ENCODE assay signal across 15 cellular contexts in genomic region chr10:129055966-129056365, GRCh38.
"Had no signal": no experiment of that assay in that cellular context is flagged by ENCODE, and none has a peak within 500 bp of the region (broad histone marks: within the 10 kb centered on the region; RNA-seq: fewer than 3 reads in every experiment).

No MANE protein-coding gene starts in this region.

- H3K4me3 ChIP-seq: ascending aorta, colonic mucosa, spleen, thyroid gland had no signal

- H3K4me3 Mint-ChIP-seq: activated B cell treated with CpG ODN at 0.5 μM for 24 hours; activated CD8-positive, alpha-beta T cell treated with anti-CD3 and anti-CD28 coated beads for 36 hours; activated naive CD4-positive, alpha-beta T cell treated with anti-CD3 and anti-CD28 coated beads for 36 hours; activated T-cell treated with anti-CD3 and anti-CD28 coated beads, Interleukin-2, amount 50 U/mL, for 24 hours; central memory CD8-positive, alpha-beta T cell; memory B cell; naive B cell; T-cell had no signal

- H3K36me3 ChIP-seq: ascending aorta, colonic mucosa, spleen, thyroid gland had no signal

- H3K27me3 Mint-ChIP-seq: activated CD8-positive, alpha-beta T cell treated with anti-CD3 and anti-CD28 coated beads for 36 hours; activated T-cell treated with anti-CD3 and anti-CD28 coated beads, Interleukin-2, amount 50 U/mL, for 24 hours; central memory CD8-positive, alpha-beta T cell; T-cell had no signal

- H3K9me3 ChIP-seq: ascending aorta, colonic mucosa, spleen, thyroid gland had no signal

- H3K27ac Mint-ChIP-seq: activated B cell treated with CpG ODN at 0.5 μM for 24 hours; activated CD8-positive, alpha-beta T cell treated with anti-CD3 and anti-CD28 coated beads for 36 hours; activated naive CD4-positive, alpha-beta T cell treated with anti-CD3 and anti-CD28 coated beads for 36 hours; activated T-cell treated with anti-CD3 and anti-CD28 coated beads, Interleukin-2, amount 50 U/mL, for 24 hours; activated T-helper 2 cell treated with anti-CD3 and anti-CD28 coated beads, Interferon-gamma antibody, Interleukin-2, Interleukin-4, amounts not matched to agents 10 μg/mL and 5 μg/mL and 100 μg/mL, durations not matched to agents 14 hours and 24 hours and 36 hours; memory B cell; naive B cell; T-cell had no signal

- DNase-seq: activated B cell treated with CpG ODN at 0.5 μM for 24 hours; activated CD4-positive, alpha-beta T cell treated with anti-CD3 and anti-CD28 coated beads for 4 hours; activated CD8-positive, alpha-beta T cell treated with anti-CD3 and anti-CD28 coated beads for 36 hours; activated naive CD4-positive, alpha-beta T cell treated with anti-CD3 and anti-CD28 coated beads for 36 hours; activated T-cell treated with anti-CD3 and anti-CD28 coated beads, Interleukin-2, amount 50 U/mL, for 24 hours; colonic mucosa; naive B cell; spleen; stimulated activated naive CD4-positive, alpha-beta T cell; T-cell; thyroid gland had no signal

- ATAC-seq: activated CD8-positive, alpha-beta T cell treated with anti-CD3 and anti-CD28 coated beads for 36 hours; T-cell had no signal

- H3K27me3 ChIP-seq: ascending aorta, colonic mucosa, thyroid gland had no signal

- H3K36me3 Mint-ChIP-seq: memory B cell, naive B cell, T-cell had no signal

- H3K4me1 ChIP-seq: ascending aorta, colonic mucosa, thyroid gland had no signal

- H3K9me3 Mint-ChIP-seq: activated B cell treated with CpG ODN at 0.5 μM for 24 hours; activated CD8-positive, alpha-beta T cell treated with anti-CD3 and anti-CD28 coated beads for 36 hours; activated naive CD4-positive, alpha-beta T cell treated with anti-CD3 and anti-CD28 coated beads for 36 hours; activated T-cell treated with anti-CD3 and anti-CD28 coated beads, Interleukin-2, amount 50 U/mL, for 24 hours; activated T-helper 2 cell treated with anti-CD3 and anti-CD28 coated beads, Interferon-gamma antibody, Interleukin-2, Interleukin-4, amounts not matched to agents 10 μg/mL and 5 μg/mL and 100 μg/mL, durations not matched to agents 14 hours and 24 hours and 36 hours; central memory CD8-positive, alpha-beta T cell; T-cell had no signal

- H3K27ac ChIP-seq: ascending aorta, colonic mucosa, spleen, thyroid gland had no signal
